14 cellular contexts compared by ENCODE assay signal in the genomic region with DNA sequence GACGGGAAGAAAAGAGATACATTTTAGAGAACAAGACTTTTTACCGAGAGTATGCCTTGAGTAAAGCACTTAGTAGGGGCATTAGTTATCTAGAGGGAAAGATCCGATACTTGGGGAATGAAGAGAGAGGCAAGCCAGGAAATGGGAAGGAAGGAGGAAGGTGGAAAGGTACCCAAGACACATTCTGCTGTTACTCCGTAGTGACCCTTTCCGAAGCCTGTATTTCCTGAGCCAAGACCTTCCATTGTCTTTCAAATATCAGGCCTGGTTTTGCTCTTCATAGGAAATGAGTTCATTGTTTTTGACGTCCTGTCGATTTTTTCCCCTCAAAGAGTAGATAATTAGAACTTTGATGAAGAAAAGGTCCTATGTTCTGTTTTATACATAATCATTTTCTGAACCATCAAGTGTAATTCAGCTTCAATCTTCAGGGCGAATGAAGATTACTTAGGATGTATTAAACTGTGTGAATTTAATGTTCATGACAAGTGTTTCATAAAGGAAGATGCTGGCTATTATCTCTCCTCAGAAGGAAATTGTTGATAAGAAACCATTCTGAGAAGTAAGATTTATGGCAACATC.
DNase-seq lines count a peak whose midpoint lies in the region; ATAC-seq and TF ChIP-seq lines count a peak whose summit lies in the region.
"Had no signal": no experiment of that assay in that cellular context is flagged by ENCODE, and none has a peak within 500 bp of the region (broad histone marks: within the 10 kb centered on the region; RNA-seq: fewer than 3 reads in every experiment).

No MANE protein-coding gene starts in this region.

- H3K9me3 ChIP-seq in BE2C: no peaks in the 10 kb centered on the region
- H3K9me3 ChIP-seq in HUES48 (ENCODE audit: control insufficient read depth, insufficient read depth, low read length): 0 out of 2 replicates have a peak, but pooled peaks cover 4% of the 10 kb centered on the region
- no peaks in the 10 kb centered on the region for H3K9me3 ChIP-seq in iPS DF 6.9 (ENCODE audit: control insufficient read depth, insufficient read depth, low read length)

- no peak overlapping the region for H3K9ac ChIP-seq in HUES48 (ENCODE audit: low read depth, low read length)

- ATAC-seq in omental fat pad (ENCODE audit: low FRiP score): no peak
- ATAC-seq: HCT116 had no signal

- TF ChIP-seq CTCF in BE2C (IDR thresholded peaks at IDR 0.05; ENCODE audit: low read depth, low read length) (no peak), omental fat pad (IDR thresholded peaks at IDR 0.05) (no peak)

- H3K27ac ChIP-seq in HUES48 (ENCODE audit: low read depth, low read length): no peak overlapping the region
- no peak overlapping the region for H3K27ac ChIP-seq in iPS DF 6.9 (ENCODE audit: low read length)
- H3K27ac ChIP-seq: C4-2B had no signal

- H3K36me3 ChIP-seq in BE2C (no peaks in the 10 kb centered on the region), HUES48 (ENCODE audit: control insufficient read depth, insufficient read depth, low read length) (no peaks in the 10 kb centered on the region), iPS DF 6.9 (ENCODE audit: control insufficient read depth, insufficient read depth, low read length) (no peaks in the 10 kb centered on the region)

- H3K27me3 ChIP-seq in BE2C (no peaks in the 10 kb centered on the region), HUES48 (ENCODE audit: control insufficient read depth, insufficient read depth, low read length) (no peaks in the 10 kb centered on the region), iPS DF 6.9 (ENCODE audit: control insufficient read depth, insufficient read depth, low read length) (no peaks in the 10 kb centered on the region)

- H3K4me3 ChIP-seq in BE2C (ENCODE audit: low read depth, low read length): peak overlapping the region; percentile 16
- H3K4me3 ChIP-seq in HUES48 (ENCODE audit: low read depth, low read length): 0 out of 2 replicates have a peak overlapping the region, but pooled peaks have one; percentile 1
- H3K4me3 ChIP-seq in iPS DF 6.9 (ENCODE audit: low read length): no peak overlapping the region

- no CpG with 5 or more reads among the region's 8 CpGs for WGBS in iPS DF 6.9 (ENCODE audit: insufficient coverage, insufficient read length)

- DNase-seq in BE2C (peak; percentile 19), dermis blood vessel endothelial cell (peak; percentile 15), iPS DF 6.9 (ENCODE audit: low read depth, low spot score) (peak; percentile 9), Ammon's horn (ENCODE audit: low spot score) (no peak), DMS79 treated with DMSO at 0.1 percent for 48 hours (lab: John Stamatoyannopoulos, UW) (no peak), omental fat pad (ENCODE audit: low spot score) (no peak)
- DNase-seq: ACHN; CD4-positive, alpha-beta memory T cell; DMS153; DND-41; GDM1 had no signal

- H3K4me1 ChIP-seq in BE2C (peaks cover 41% of the 10 kb centered on the region), HUES48 (ENCODE audit: control insufficient read depth, insufficient read depth, low read length) (peaks cover 20% of the 10 kb centered on the region), iPS DF 6.9 (ENCODE audit: control insufficient read depth, insufficient read depth, low read length) (peaks cover 1% of the 10 kb centered on the region; the same call in 1 of the 2 replicates)

Comparison
In these comparisons a context has a peak if more than half of its experiments do, and no peak if none do; other contexts are left out.
1. DNase-seq: peak in BE2C (single experiment), dermis blood vessel endothelial cell (single experiment) and iPS DF 6.9 (single experiment); none in Ammon's horn (single experiment), DMS79 treated with DMSO at 0.1 percent for 48 hours (single experiment) and omental fat pad (single experiment).